In genomic region chr9:104963076-104963475, GRCh38 we compare ENCODE assay signal across 32 cellular contexts.
"Had no signal": no experiment of that assay in that cellular context is flagged by ENCODE, and none has a peak within 500 bp of the region (broad histone marks: within the 10 kb centered on the region; RNA-seq: fewer than 3 reads in every experiment).

No MANE protein-coding gene starts in this region.

- H3K27ac ChIP-seq: brain microvascular endothelial cell, gastroesophageal sphincter, WERI-Rb-1 had no signal

- FAIRE-seq: astrocyte, bronchial epithelial cell, endometrium had no signal

- H3K36me3 Mint-ChIP-seq: activated CD8-positive, alpha-beta memory T cell treated with anti-CD3 and anti-CD28 coated beads, Interleukin-2, amount 10 ng/mL, durations not matched to agents 7 days and 5 days; activated naive CD8-positive, alpha-beta T cell had no signal

- H3K4me3 Mint-ChIP-seq: activated B cell treated with CpG ODN at 0.5 μM for 24 hours; activated CD4-positive, alpha-beta T cell treated with anti-CD3 and anti-CD28 coated beads, Interleukin-2, amount 10 ng/mL, durations not matched to agents 24 days and 14 days; activated CD8-positive, alpha-beta memory T cell treated with anti-CD3 and anti-CD28 coated beads, Interleukin-2, amount 10 ng/mL, durations not matched to agents 7 days and 5 days; activated CD8-positive, alpha-beta T cell treated with anti-CD3 and anti-CD28 coated beads, Interleukin-2, amount 10 ng/mL, durations not matched to agents 7 days and 5 days; activated naive CD8-positive, alpha-beta T cell; activated T-helper 1 cell treated with anti-CD3 and anti-CD28 coated beads, Interleukin-12 subunit alpha, Interleukin-12 subunit beta, Interleukin-2, Interleukin-4 antibody, amounts not matched to agents 30 ng/mL and 10 ng/mL and 1 ng/mL, durations not matched to agents 14 hours and 24 hours and 36 hours; central memory CD8-positive, alpha-beta T cell; T-helper 17 cell; T-helper 2 cell treated with Interferon-gamma antibody and Interleukin-4, amounts not matched to agents 5 μg/mL and 100 μg/mL, for 36 hours had no signal

- H3K27me3 Mint-ChIP-seq: activated CD4-positive, alpha-beta T cell treated with anti-CD3 and anti-CD28 coated beads, Interleukin-2, amount 10 ng/mL, durations not matched to agents 24 days and 14 days; activated naive CD8-positive, alpha-beta T cell; T-helper 17 cell had no signal

- H3K4me1 ChIP-seq: colonic mucosa had no signal

- H3K27ac Mint-ChIP-seq: activated B cell treated with CpG ODN at 0.5 μM for 24 hours; activated CD4-positive, alpha-beta T cell treated with anti-CD3 and anti-CD28 coated beads, Interleukin-2, amount 10 ng/mL, durations not matched to agents 24 days and 14 days; activated CD8-positive, alpha-beta memory T cell treated with anti-CD3 and anti-CD28 coated beads, Interleukin-2, amount 10 ng/mL, durations not matched to agents 7 days and 5 days; activated CD8-positive, alpha-beta T cell treated with anti-CD3 and anti-CD28 coated beads, Interleukin-2, amount 10 ng/mL, durations not matched to agents 7 days and 5 days; activated naive CD8-positive, alpha-beta T cell; activated T-helper 1 cell treated with anti-CD3 and anti-CD28 coated beads, Interleukin-12 subunit alpha, Interleukin-12 subunit beta, Interleukin-2, Interleukin-4 antibody, amounts not matched to agents 30 ng/mL and 10 ng/mL and 1 ng/mL, durations not matched to agents 14 hours and 24 hours and 36 hours; activated T-helper 2 cell treated with anti-CD3 and anti-CD28 coated beads, Interferon-gamma antibody, Interleukin-2, Interleukin-4, amounts not matched to agents 10 μg/mL and 5 μg/mL and 100 μg/mL, durations not matched to agents 14 hours and 24 hours and 36 hours; T-helper 17 cell; T-helper 2 cell treated with Interferon-gamma antibody and Interleukin-4, amounts not matched to agents 5 μg/mL and 100 μg/mL, for 36 hours had no signal

- H3K4me3 ChIP-seq: colonic mucosa, esophagus squamous epithelium, gastroesophageal sphincter had no signal

- ATAC-seq: activated CD4-positive, CD25-positive, alpha-beta regulatory T cell treated with anti-CD3 and anti-CD28 coated beads, Interleukin-2, amount 50 U/mL, for 24 hours; activated CD8-positive, alpha-beta memory T cell treated with anti-CD3 and anti-CD28 coated beads, Interleukin-2, amount 10 ng/mL, durations not matched to agents 7 days and 5 days; activated CD8-positive, alpha-beta T cell treated with anti-CD3 and anti-CD28 coated beads, Interleukin-2, amount 10 ng/mL, durations not matched to agents 7 days and 5 days; gastroesophageal sphincter; T-helper 17 cell had no signal

- H3K36me3 ChIP-seq: brain microvascular endothelial cell, colonic mucosa, esophagus squamous epithelium, gastroesophageal sphincter, WERI-Rb-1 had no signal

- H3K9me3 Mint-ChIP-seq: activated B cell treated with CpG ODN at 0.5 μM for 24 hours; activated CD4-positive, alpha-beta T cell treated with anti-CD3 and anti-CD28 coated beads, Interleukin-2, amount 10 ng/mL, durations not matched to agents 24 days and 14 days; activated T-helper 1 cell treated with anti-CD3 and anti-CD28 coated beads, Interleukin-12 subunit alpha, Interleukin-12 subunit beta, Interleukin-2, Interleukin-4 antibody, amounts not matched to agents 30 ng/mL and 10 ng/mL and 1 ng/mL, durations not matched to agents 14 hours and 24 hours and 36 hours; activated T-helper 2 cell treated with anti-CD3 and anti-CD28 coated beads, Interferon-gamma antibody, Interleukin-2, Interleukin-4, amounts not matched to agents 10 μg/mL and 5 μg/mL and 100 μg/mL, durations not matched to agents 14 hours and 24 hours and 36 hours; central memory CD8-positive, alpha-beta T cell; T-helper 2 cell treated with Interferon-gamma antibody and Interleukin-4, amounts not matched to agents 5 μg/mL and 100 μg/mL, for 36 hours had no signal

- H3K9me3 ChIP-seq: colonic mucosa, esophagus squamous epithelium, gastroesophageal sphincter had no signal

- DNase-seq: activated B cell treated with CpG ODN at 0.5 μM for 24 hours; activated CD4-positive, alpha-beta T cell treated with anti-CD3 and anti-CD28 coated beads, Interleukin-2, amount 10 ng/mL, durations not matched to agents 24 days and 14 days; activated CD8-positive, alpha-beta memory T cell treated with anti-CD3 and anti-CD28 coated beads, Interleukin-2, amount 10 ng/mL, durations not matched to agents 7 days and 5 days; activated CD8-positive, alpha-beta memory T cell treated with anti-CD3 and anti-CD28 coated beads, Interleukin-2, amount 50 U/mL, for 4 hours; activated CD8-positive, alpha-beta T cell treated with anti-CD3 and anti-CD28 coated beads, Interleukin-2, amount 10 ng/mL, durations not matched to agents 7 days and 5 days; activated effector memory CD4-positive, alpha-beta T cell treated with anti-CD3 and anti-CD28 coated beads, Interleukin-2, amount 50 U/mL, for 16 hours; activated naive CD4-positive, alpha-beta T cell treated with anti-CD3 and anti-CD28 coated beads, Interleukin-2, amount 50 U/mL, for 16 hours; activated T-cell treated with anti-CD3 and anti-CD28 coated beads, Interleukin-2, amount 50 U/mL, for 1 hour; activated T-cell treated with anti-CD3 and anti-CD28 coated beads, Interleukin-2, amount 50 U/mL, for 48 hours; amniotic stem cell; anterior cingulate cortex; brain microvascular endothelial cell; colonic mucosa; effector CD8-positive, alpha-beta T cell; esophagus squamous epithelium; foreskin melanocyte; head of caudate nucleus; hippocampal formation; T-helper 1 cell; T-helper 17 cell; T1000; WERI-Rb-1 had no signal

- H3K27me3 ChIP-seq: brain microvascular endothelial cell, colonic mucosa, esophagus squamous epithelium, gastroesophageal sphincter had no signal
